ENCODE assay signal across 8 cellular contexts in the genomic region with DNA sequence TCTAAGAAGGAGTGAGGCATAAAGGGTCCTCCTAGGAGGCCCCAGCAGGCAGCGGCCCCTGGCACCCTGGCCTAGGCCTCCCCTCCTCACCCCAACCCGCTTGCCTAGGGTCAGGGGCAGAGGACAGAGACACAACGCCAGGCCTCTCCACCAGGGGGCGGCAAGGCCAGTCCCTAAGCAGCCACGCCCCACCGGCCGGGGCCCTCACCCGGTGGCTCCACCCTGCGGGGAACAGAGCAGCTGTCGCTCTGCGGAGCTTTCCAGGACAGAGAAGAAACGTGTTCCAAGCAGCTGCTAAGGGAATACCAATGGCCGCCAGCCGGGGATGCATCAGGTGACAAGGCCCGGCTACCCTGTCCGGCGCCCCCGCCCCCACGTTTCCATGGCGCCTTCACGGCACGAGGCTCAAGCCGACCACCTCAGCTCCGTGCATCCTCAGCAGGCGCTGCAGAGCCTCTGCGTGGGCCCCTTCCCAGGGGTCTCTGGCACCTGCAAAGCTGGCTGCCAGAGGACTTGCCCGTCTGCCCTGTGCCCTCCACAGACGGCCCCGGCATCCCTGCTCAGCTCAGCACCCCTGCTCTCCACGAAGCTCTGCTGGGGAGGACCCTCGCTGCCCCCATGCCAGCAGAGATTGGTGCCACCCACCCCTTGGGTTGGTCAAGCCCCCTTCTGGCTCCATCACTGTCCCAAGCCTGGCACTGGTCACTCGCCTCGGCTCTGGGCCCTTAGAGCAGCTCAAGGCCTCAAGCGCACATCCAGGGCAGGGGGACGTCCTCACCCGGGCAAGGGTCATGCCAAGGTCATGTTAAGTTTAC. TPM values are rescaled to one million over a fixed set of nuclear protein-coding genes. Genes with fewer than 3 reads are reported as not detected.
DNase-seq lines count a peak whose midpoint lies in the region; ATAC-seq and TF ChIP-seq lines count a peak whose summit lies in the region.

No MANE protein-coding gene starts in this region.

- TF ChIP-seq CTCF in GM10266 (IDR thresholded peaks at IDR 0.05; ENCODE audit: control insufficient read depth, insufficient read depth, low read depth, missing control alignments), result peak; percentile 96
- peak; percentile 96 for TF ChIP-seq CTCF in colonic mucosa (IDR thresholded peaks at IDR 0.05)

- ATAC-seq in HG03280 (IDR thresholded peaks at IDR 0.05; ENCODE audit: unreplicated experiment) (peak; percentile 67), left lobe of liver (peak; percentile 84), GM19452 (IDR thresholded peaks at IDR 0.05; ENCODE audit: unreplicated experiment) (no peak)

- H3K9me3 ChIP-seq in colonic mucosa, result no peaks in the 10 kb centered on the region

- intact Hi-C loops in colonic mucosa (cut with DNase I), result no loop called here

- peak overlapping the region in 1 of 2 donors; percentile 64 for H3K9ac ChIP-seq in colonic mucosa (ENCODE audit: low read depth in 2 of 2, low read length in 2 of 2)

- peak overlapping the region; percentile 23 for H3K27ac ChIP-seq in colonic mucosa

- H3K4me3 ChIP-seq in colonic mucosa, result no peak overlapping the region

- H3K27me3 ChIP-seq in colonic mucosa, result no peaks in the 10 kb centered on the region

- peaks cover 29% of the 10 kb centered on the region for H3K36me3 ChIP-seq in colonic mucosa

- peaks cover 29% of the 10 kb centered on the region for H3K4me1 ChIP-seq in colonic mucosa

- DNase-seq in GM10266 (ENCODE audit: extremely low spot score) (peak; percentile 93), NCI-H460 (ENCODE audit: extremely low read depth, low read depth) (peak; percentile 91), colonic mucosa (peak; percentile 93), left lobe of liver (ENCODE audit: low spot score) (peak; percentile 86)
- DNase-seq in activated CD4-positive, alpha-beta T cell treated with anti-CD3 and anti-CD28 coated beads for 48 hours, result peak; percentile 95
- peak; percentile 90 to 91 for DNase-seq in stimulated activated CD4-positive, alpha-beta T cell treated with anti-CD3 and anti-CD28 coated beads, Interleukin-2, amount 100 ng/mL, for 48 hours

RNA-seq across cellular contexts. Expression of a gene that starts 5.6 kb away (rescaled TPM):
- 35.1 and 37.1 TPM in 2 replicates for total RNA-seq in NCI-H460 (2014; rRNA removed; shearing (Covaris generic))
- 212 and 247 TPM in 2 replicates for polyA plus RNA-seq in NCI-H460 (2014; cell fraction: nucleus; rRNA removed)
- 10 to 100 TPM; 45.4 to 64.3 TPM for total RNA-seq in colonic mucosa
- 29.9 TPM for total RNA-seq in left lobe of liver

RNA-seq across cellular contexts. Expression of a gene that starts 14.3 kb away (rescaled TPM):
- total RNA-seq in NCI-H460 (2014; rRNA removed; shearing (Covaris generic)), result 4.0 and 4.5 TPM in 2 replicates
- polyA plus RNA-seq in NCI-H460 (2014; cell fraction: nucleus; rRNA removed), result 4.6 and 13.2 TPM in 2 replicates
- total RNA-seq in colonic mucosa (1 to 10 TPM; 1.5 to 1.9 TPM), left lobe of liver (0.30 TPM)

RNA-seq across cellular contexts. Expression of a gene that starts 15.6 kb away (rescaled TPM):
- total RNA-seq in NCI-H460 (2014; rRNA removed; shearing (Covaris generic)), result 3.4 and 4.8 TPM in 2 replicates
- polyA plus RNA-seq in NCI-H460 (2014; cell fraction: nucleus; rRNA removed), result 6.5 and 23.5 TPM in 2 replicates
- 1 to 10 TPM; 3.5 to 3.8 TPM for total RNA-seq in colonic mucosa
- total RNA-seq in left lobe of liver, result 8.5 TPM

RNA-seq across cellular contexts. Expression of a gene that starts 20.0 kb away (rescaled TPM):
- total RNA-seq in NCI-H460 (2014; rRNA removed; shearing (Covaris generic)), result 26.1 and 30.8 TPM in 2 replicates
- polyA plus RNA-seq in NCI-H460 (2014; cell fraction: nucleus; rRNA removed), result 61.4 and 77.3 TPM in 2 replicates
- 10 to 100 TPM; 76.6 to 79.5 TPM for total RNA-seq in colonic mucosa
- 20.3 TPM for total RNA-seq in left lobe of liver

RNA-seq across cellular contexts. Expression of a gene that starts 22.7 kb away (rescaled TPM):
- 11.1 and 13.3 TPM in 2 replicates for total RNA-seq in NCI-H460 (2014; rRNA removed; shearing (Covaris generic))
- polyA plus RNA-seq in NCI-H460 (2014; cell fraction: nucleus; rRNA removed), result 19.9 and 20.7 TPM in 2 replicates
- total RNA-seq in colonic mucosa (10 to 100 TPM; 64.0 to 77.9 TPM), left lobe of liver (334 TPM)
